31 cellular contexts compared by ENCODE assay signal in genomic region chr5:76290321-76290757, GRCh38.
DNase-seq lines count a peak whose midpoint lies in the region; ATAC-seq, FAIRE-seq and TF ChIP-seq lines count a peak whose summit lies in the region.
"Had no signal": no experiment of that assay in that cellular context is flagged by ENCODE, and none has a peak within 500 bp of the region (broad histone marks: within the 10 kb centered on the region; RNA-seq: fewer than 3 reads in every experiment).

No MANE protein-coding gene starts in this region.

- H2AFZ ChIP-seq in KMS-11 (ENCODE audit: low read depth), result no peak overlapping the region; the same call in 1 of the 2 replicates
- H2AFZ ChIP-seq in SK-N-SH (ENCODE audit: low read depth), result no peak overlapping the region

- H3K4me1 ChIP-seq in KMS-11 (ENCODE audit: low read depth, poor library complexity, severe bottlenecking) (peaks cover 57% of the 10 kb centered on the region), body of pancreas (peaks cover 50% of the 10 kb centered on the region), pancreas (peaks cover 21 to 31% (median 25%) of the 10 kb centered on the region in 3 donors), SK-N-SH (ENCODE audit: control insufficient read depth in 1 of 2, insufficient read depth in 2 of 2, low read depth in 1 of 2, low read length in 1 of 2) (no peaks in the 10 kb centered on the region)
- H3K4me1 ChIP-seq: BE2C, tibial artery had no signal

- POLR2A ChIA-PET in SK-N-SH (lab: Yijun Ruan, JAX), result no interaction called here

- TF ChIP-seq POLR2A in body of pancreas (IDR thresholded peaks at IDR 0.05), result no peak

- TF ChIP-seq CTCF in Calu3 (IDR thresholded peaks at IDR 0.05; ENCODE audit: unreplicated experiment), result no peak
- no peak for TF ChIP-seq CTCF in KMS-11 (conservative IDR thresholded peaks at IDR 0.05; ENCODE audit: low read depth, low read length)
- TF ChIP-seq CTCF in body of pancreas (IDR thresholded peaks at IDR 0.05), result no peak
- no peak for TF ChIP-seq CTCF in pancreas (IDR thresholded peaks at IDR 0.05)
- no peak for TF ChIP-seq CTCF in SK-N-SH (IDR thresholded peaks at IDR 0.05)

- H3K4me1 Mint-ChIP-seq in Calu3 (ENCODE audit: low read depth, unreplicated experiment), result peaks cover 69% of the 10 kb centered on the region

- H3K4me3 ChIP-seq in KMS-11 (IDR thresholded peaks at IDR 0.05; ENCODE audit: insufficient read depth, low read depth, low read length), result no peak overlapping the region
- no peak overlapping the region for H3K4me3 ChIP-seq in body of pancreas
- H3K4me3 ChIP-seq in pancreas, result no peak overlapping the region
- H3K4me3 ChIP-seq in SK-N-SH (ENCODE audit: low read depth in 2 of 2, low read length in 1 of 2), result no peak overlapping the region
- H3K4me3 ChIP-seq: esophagus squamous epithelium, MG63, tibial artery had no signal

- FAIRE-seq in pancreas (lab: Jason Lieb, UNC), result no peak
- FAIRE-seq: colon, frontal cortex had no signal

- H3K79me2 ChIP-seq in KMS-11 (ENCODE audit: insufficient read depth, low read depth) (no peaks in the 10 kb centered on the region), SK-N-SH (ENCODE audit: insufficient read depth) (no peaks in the 10 kb centered on the region)

- H3K36me3 ChIP-seq in KMS-11 (ENCODE audit: insufficient read depth) (no peaks in the 10 kb centered on the region), body of pancreas (replicated peaks in 1 of 2; ENCODE audit: insufficient read depth in 1 of 2, low read depth in 2 of 2) (no peaks in the 10 kb centered on the region), pancreas (no peaks in the 10 kb centered on the region), SK-N-SH (replicated peaks in 1 of 2; ENCODE audit: control insufficient read depth in 1 of 2, insufficient read depth in 2 of 2, low read length in 1 of 2) (no peaks in the 10 kb centered on the region)
- H3K36me3 ChIP-seq: BE2C, esophagus squamous epithelium, MG63, tibial artery had no signal

- H3K9me3 Mint-ChIP-seq in Calu3 (ENCODE audit: low read depth, unreplicated experiment), result no peaks in the 10 kb centered on the region
- H3K9me3 Mint-ChIP-seq: activated B cell treated with CpG ODN at 0.5 μM for 24 hours; activated T-helper 1 cell treated with anti-CD3 and anti-CD28 coated beads, Interleukin-12 subunit alpha, Interleukin-12 subunit beta, Interleukin-2, Interleukin-4 antibody, amounts not matched to agents 30 ng/mL and 10 ng/mL and 1 ng/mL, durations not matched to agents 14 hours and 24 hours and 36 hours; IgD-negative memory B cell; memory B cell had no signal

- H3K4me2 ChIP-seq in KMS-11 (peak overlapping the region; percentile 45), SK-N-SH (no peak overlapping the region)

- DNase-seq in Calu3, result peak; percentile 82
- peak; percentile 64 to 87 (median 77) for DNase-seq in body of pancreas
- DNase-seq in pancreas, result peak in 4 of 6 donors; percentile 30 to 72 (median 66)
- DNase-seq in stimulated activated CD4-positive, alpha-beta T cell treated with anti-CD3 and anti-CD28 coated beads, Interleukin-2, amount 100 ng/mL, for 48 hours, result no peak
- DNase-seq in SK-N-SH, result no peak
- DNase-seq: ACHN; activated B cell treated with CpG ODN at 0.5 μM for 24 hours; activated naive CD4-positive, alpha-beta T cell treated with anti-CD3 and anti-CD28 coated beads, Interleukin-2, amount 50 U/mL, for 16 hours; amniotic stem cell; BE2C; DMS153; effector memory CD4-positive, alpha-beta T cell; esophagus squamous epithelium; left colon; MG63; NCI-H1417; NCI-H2081 treated with DMSO at 0.1 percent for 48 hours; NCI-H446; Right ventricle myocardium superior; stimulated activated CD4-positive, alpha-beta T cell treated with anti-CD3 and anti-CD28 coated beads, Interleukin-15, amount 100 ng/mL, for 24 hours; stimulated activated naive CD8-positive, alpha-beta T cell treated with anti-CD3 and anti-CD28 coated beads, Interleukin-15, Interleukin-2, amounts not matched to agents 100 U/mL and 50 U/mL, for 24 hours; T-helper 9 cell; tibial artery had no signal

- H4K20me1 ChIP-seq in KMS-11 (ENCODE audit: insufficient read depth) (no peaks in the 10 kb centered on the region), SK-N-SH (ENCODE audit: insufficient read depth) (no peaks in the 10 kb centered on the region)

- peaks cover 14% of the 10 kb centered on the region for H3K36me3 Mint-ChIP-seq in Calu3 (ENCODE audit: insufficient read depth, unreplicated experiment)
- H3K36me3 Mint-ChIP-seq: IgD-negative memory B cell, memory B cell had no signal

- H3K27ac Mint-ChIP-seq in Calu3 (ENCODE audit: unreplicated experiment), result peak overlapping the region; percentile 94
- H3K27ac Mint-ChIP-seq: activated B cell treated with CpG ODN at 0.5 μM for 24 hours; activated T-helper 1 cell treated with anti-CD3 and anti-CD28 coated beads, Interleukin-12 subunit alpha, Interleukin-12 subunit beta, Interleukin-2, Interleukin-4 antibody, amounts not matched to agents 30 ng/mL and 10 ng/mL and 1 ng/mL, durations not matched to agents 14 hours and 24 hours and 36 hours; IgD-negative memory B cell; memory B cell had no signal

- H3K9ac ChIP-seq in KMS-11 (no peak overlapping the region), SK-N-SH (no peak overlapping the region)

- H3F3A ChIP-seq in SK-N-SH (replicated peaks; ENCODE audit: insufficient read depth), result no peaks in the 10 kb centered on the region

- CTCF ChIA-PET in Calu3 (lab: Charles Lee), result no interaction called here
- CTCF ChIA-PET in SK-N-SH (lab: Yijun Ruan, JAX), result no interaction called here

- no peak for TF ChIP-seq RAD21 in SK-N-SH (IDR thresholded peaks at IDR 0.05; ENCODE audit: low read length)

- no peaks in the 10 kb centered on the region for H3K9me2 ChIP-seq in SK-N-SH

- H3K9me3 ChIP-seq in body of pancreas, result no peaks in the 10 kb centered on the region
- no peaks in the 10 kb centered on the region for H3K9me3 ChIP-seq in pancreas
- H3K9me3 ChIP-seq in SK-N-SH, result no peaks in the 10 kb centered on the region
- H3K9me3 ChIP-seq: BE2C, esophagus squamous epithelium, MG63, tibial artery had no signal

- H3K4me3 Mint-ChIP-seq in Calu3 (ENCODE audit: low read depth, unreplicated experiment), result peak overlapping the region; percentile 37
- H3K4me3 Mint-ChIP-seq: activated B cell treated with CpG ODN at 0.5 μM for 24 hours; activated T-helper 1 cell treated with anti-CD3 and anti-CD28 coated beads, Interleukin-12 subunit alpha, Interleukin-12 subunit beta, Interleukin-2, Interleukin-4 antibody, amounts not matched to agents 30 ng/mL and 10 ng/mL and 1 ng/mL, durations not matched to agents 14 hours and 24 hours and 36 hours; IgD-negative memory B cell; memory B cell had no signal

- H3K27me3 ChIP-seq in KMS-11 (ENCODE audit: insufficient read depth, low read depth) (no peaks in the 10 kb centered on the region), body of pancreas (no peaks in the 10 kb centered on the region), pancreas (no peaks in the 10 kb centered on the region), SK-N-SH (ENCODE audit: insufficient read depth) (no peaks in the 10 kb centered on the region; the same call in 1 of the 2 replicates)
- H3K27me3 ChIP-seq: BE2C, esophagus squamous epithelium, tibial artery had no signal

- BruUV-seq in Calu3 (replicated peaks; lab: Mats Ljungman, UMichigan), result no TSS peak

- ATAC-seq in body of pancreas (peak; percentile 89), pancreas (peak; percentile 83 to 92 (median 88)), HG03432 (IDR thresholded peaks at IDR 0.05; ENCODE audit: unreplicated experiment) (no peak), GM18909 (IDR thresholded peaks at IDR 0.05; ENCODE audit: poor library complexity, unreplicated experiment) (no peak)
- ATAC-seq: left colon; stimulated activated naive CD8-positive, alpha-beta T cell treated with anti-CD3 and anti-CD28 coated beads, Interleukin-15, Interleukin-2, amounts not matched to agents 100 U/mL and 50 U/mL, for 24 hours had no signal

- H3K27ac ChIP-seq in KMS-11 (no peak overlapping the region; the same call in 1 of the 2 replicates), body of pancreas (peak overlapping the region; percentile 32 to 73 (median 40)), pancreas (peak overlapping the region in 3 of 4 donors; percentile 6 to 72 (median 47)), SK-N-SH (ENCODE audit: low read depth in 2 of 2, low read length in 1 of 2) (no peak overlapping the region)
- H3K27ac ChIP-seq: tibial artery had no signal

- WGBS in body of pancreas, 2 donors, result 5 to 20% methylated on average over 3 of the region's 3 CpGs
- WGBS in pancreas, 2 donors, result 10 to 28% methylated on average over 3 of the region's 3 CpGs
- WGBS in SK-N-SH (ENCODE audit: low lambda C conversion rate), result 60% methylated on average over 3 of the region's 3 CpGs

- H3K27me3 Mint-ChIP-seq in Calu3 (ENCODE audit: unreplicated experiment), result no peaks in the 10 kb centered on the region
- H3K27me3 Mint-ChIP-seq: activated B cell treated with CpG ODN at 0.5 μM for 24 hours, IgD-negative memory B cell had no signal

- TF ChIP-seq EP300 in SK-N-SH (IDR thresholded peaks at IDR 0.05; ENCODE audit: borderline replicate concordance in 1 of 2, low read depth in 1 of 2, low read length in 1 of 2), result no peak

- intact Hi-C loops in Calu3 (cut with micrococcal nuclease; ENCODE audit: unreplicated experiment), result loop anchor here (2.0 kb wide), 1 partner anchor 112 kb away; the partner anchor contains the start of gene IQGAP2
- intact Hi-C loops in body of pancreas (cut with DNase I), result no loop called here
- intact Hi-C loops in pancreas (cut with DNase I), result no loop called here

TF ChIP-seq in SK-N-SH, 30 proteins besides CTCF, POLR2A, EP300 and RAD21 (continues in another document):
- TF ChIP-seq GATA2 (CRISPR knock-in tag; IDR thresholded peaks at IDR 0.05) (no peak), MXI1 (IDR thresholded peaks at IDR 0.05; ENCODE audit: low read depth, low read length) (no peak)

Comparison
In these comparisons a context has a peak if more than half of its experiments do, and no peak if none do; other contexts are left out.
1. DNase-seq: peak in Calu3 (single experiment), body of pancreas (4 of 4) and pancreas (4 of 6); none in stimulated activated CD4-positive, alpha-beta T cell treated with anti-CD3 and anti-CD28 coated beads, Interleukin-2, amount 100 ng/mL, for 48 hours (0 of 2) and SK-N-SH (single experiment).
2. H3K27ac ChIP-seq: peak in body of pancreas (4 of 4) and pancreas (3 of 4); none in KMS-11 (single experiment) and SK-N-SH (0 of 2).
3. ATAC-seq: peak in body of pancreas (single experiment) and pancreas (4 of 4); none in HG03432 (single experiment) and GM18909 (single experiment).